In genomic region chr1:199311478-199312242, GRCh38 we compare ENCODE assay signal across 18 cellular contexts.
A peak's percentile ranks its signal among the peaks of the same experiment; 100 is the strongest.
DNase-seq lines count a peak whose midpoint lies in the region; ATAC-seq, FAIRE-seq and TF ChIP-seq lines count a peak whose summit lies in the region.
"Had no signal": no experiment of that assay in that cellular context is flagged by ENCODE, and none has a peak within 500 bp of the region (broad histone marks: within the 10 kb centered on the region; RNA-seq: fewer than 3 reads in every experiment).

No MANE protein-coding gene starts in this region.

- BruUV-seq in A673 (replicated peaks; lab: Mats Ljungman, UMichigan): no TSS peak

- peak; percentile 32 for FAIRE-seq in astrocyte (lab: Jason Lieb, UNC)
- FAIRE-seq: GM12892 had no signal

- H3K4me1 Mint-ChIP-seq in astrocyte (ENCODE audit: low read depth, unreplicated experiment): peaks cover 6% of the 10 kb centered on the region

- TF ChIP-seq CTCF in A673 (conservative IDR thresholded peaks at IDR 0.05; ENCODE audit: low read depth, low read length) (no peak), astrocyte (IDR thresholded peaks at IDR 0.05; ENCODE audit: insufficient read depth, low read depth, low read length) (no peak), right lobe of liver (IDR thresholded peaks at IDR 0.05) (no peak)

- H3K27ac Mint-ChIP-seq in astrocyte (ENCODE audit: unreplicated experiment): no peak overlapping the region

- H3K27ac ChIP-seq in A673 (ENCODE audit: low read depth, low read length, poor library complexity, severe bottlenecking) (peak overlapping the region; percentile 95), HUES6 (ENCODE audit: low read depth, low read length) (peak overlapping the region; percentile 42; the same call in 1 of the 2 replicates), astrocyte (ENCODE audit: low read depth, low read length) (no peak overlapping the region), right lobe of liver (no peak overlapping the region)
- H3K27ac ChIP-seq: Peyer's patch had no signal

- no peak overlapping the region for H3K4me3 ChIP-seq in A673 (ENCODE audit: low read depth, low read length, poor library complexity, severe bottlenecking)
- no peak overlapping the region for H3K4me3 ChIP-seq in HUES6 (ENCODE audit: low read depth, low read length)
- H3K4me3 ChIP-seq in astrocyte (ENCODE audit: insufficient read depth, low read depth, low read length): no peak overlapping the region
- no peak overlapping the region for H3K4me3 ChIP-seq in right lobe of liver
- H3K4me3 ChIP-seq: Peyer's patch had no signal

- H3K9me3 ChIP-seq in A673 (ENCODE audit: low read depth, low read length, poor library complexity, severe bottlenecking): no peaks in the 10 kb centered on the region
- no peaks in the 10 kb centered on the region for H3K9me3 ChIP-seq in HUES6 (ENCODE audit: control insufficient read depth, insufficient read depth, low read depth, low read length)
- H3K9me3 ChIP-seq in astrocyte (ENCODE audit: insufficient read depth, low read depth, low read length): no peaks in the 10 kb centered on the region
- no peaks in the 10 kb centered on the region for H3K9me3 ChIP-seq in right lobe of liver
- H3K9me3 ChIP-seq: Peyer's patch had no signal

- H3K36me3 ChIP-seq in A673 (ENCODE audit: insufficient read depth, low read length, poor library complexity, severe bottlenecking): no peaks in the 10 kb centered on the region
- H3K36me3 ChIP-seq in HUES6 (ENCODE audit: control insufficient read depth, insufficient read depth, low read length): no peaks in the 10 kb centered on the region
- H3K36me3 ChIP-seq in astrocyte (ENCODE audit: insufficient read depth, low read length): no peaks in the 10 kb centered on the region
- no peaks in the 10 kb centered on the region for H3K36me3 ChIP-seq in right lobe of liver
- H3K36me3 ChIP-seq: Peyer's patch had no signal

- intact Hi-C loops in A673 (cut with micrococcal nuclease; ENCODE audit: unreplicated experiment) (loop anchor here (1.0 to 5.0 kb wide), 8 partner anchors 39 to 419 kb away; no protein-coding TSS in a partner anchor), right lobe of liver (cut with DNase I) (no loop called here)

- H3K36me3 Mint-ChIP-seq in astrocyte (ENCODE audit: low read depth, unreplicated experiment): no peaks in the 10 kb centered on the region

- no peak overlapping the region for H2AFZ ChIP-seq in astrocyte (ENCODE audit: low read depth, low read length)

- CTCF ChIA-PET in A673 (lab: Charles Lee): interaction anchor here (1.1 kb wide), 1 partner anchor 149 kb away, joined by 4 read pairs; no protein-coding TSS in a partner anchor

- WGBS in right lobe of liver (ENCODE audit: insufficient coverage, low coverage, low lambda C conversion rate, missing lambda C conversion rate): 56% methylated on average over 5 of the region's 5 CpGs

- H3K4me1 ChIP-seq in A673 (ENCODE audit: insufficient read depth, low read length, poor library complexity, severe bottlenecking) (peaks cover 47% of the 10 kb centered on the region), HUES6 (ENCODE audit: control insufficient read depth, insufficient read depth, low read length) (peaks cover 17% of the 10 kb centered on the region), astrocyte (ENCODE audit: insufficient read depth, low read length) (no peaks in the 10 kb centered on the region), right lobe of liver (no peaks in the 10 kb centered on the region)
- H3K4me1 ChIP-seq: Peyer's patch had no signal

- H3K79me2 ChIP-seq in astrocyte (ENCODE audit: insufficient read depth, low read length): no peaks in the 10 kb centered on the region

- no peak for ATAC-seq in GM18873 (IDR thresholded peaks at IDR 0.05; ENCODE audit: low FRiP score, unreplicated experiment)
- ATAC-seq in right lobe of liver: no peak

- no peak overlapping the region for H3K4me3 Mint-ChIP-seq in astrocyte (ENCODE audit: unreplicated experiment)

- no peaks in the 10 kb centered on the region for H3K9me3 Mint-ChIP-seq in astrocyte (ENCODE audit: unreplicated experiment)

- DNase-seq in A673 (ENCODE audit: low spot score) (peak; percentile 67), astrocyte (ENCODE audit: low read depth) (no peak), iPS-NIHi7 (ENCODE audit: extremely low spot score) (peak; percentile 12), hypothalamus (lab: John Stamatoyannopoulos, UW) (no peak), right lobe of liver (no peak)
- DNase-seq in stimulated activated CD4-positive, alpha-beta T cell treated with anti-CD3 and anti-CD28 coated beads, Interleukin-4, amount 100 ng/mL, for 24 hours: no peak
- DNase-seq: 8988T, Calu3, GDM1, NCI-H1930, NCI-H2171, NCI-H510A, NCI-H82, Peyer's patch, SHP77 treated with DMSO at 0.1 percent for 48 hours had no signal

- H3K9ac ChIP-seq in HUES6 (ENCODE audit: low read length): no peak overlapping the region
- no peak overlapping the region for H3K9ac ChIP-seq in astrocyte (ENCODE audit: low read length)

- H3K27me3 ChIP-seq in A673 (replicated peaks; ENCODE audit: insufficient read depth, low read depth, low read length, poor library complexity) (no peaks in the 10 kb centered on the region), HUES6 (ENCODE audit: control insufficient read depth, insufficient read depth, low read length) (no peaks in the 10 kb centered on the region), astrocyte (ENCODE audit: insufficient read depth, low read length) (no peaks in the 10 kb centered on the region), right lobe of liver (no peaks in the 10 kb centered on the region)
- H3K27me3 ChIP-seq: Peyer's patch had no signal

- POLR2A ChIA-PET in A673 (lab: Charles Lee; ENCODE audit: low non-redundant PET): interaction anchor here (0.6 to 0.7 kb wide), 3 partner anchors 150 to 549 kb away, joined by 3 to 4 read pairs (median 4); no protein-coding TSS in a partner anchor

- H4K20me1 ChIP-seq in astrocyte (ENCODE audit: insufficient read depth, low read length): no peaks in the 10 kb centered on the region

- H3K27me3 Mint-ChIP-seq in astrocyte (ENCODE audit: low read depth, unreplicated experiment): no peaks in the 10 kb centered on the region

- no peak for TF ChIP-seq POLR2A in right lobe of liver (IDR thresholded peaks at IDR 0.05)

- no peak overlapping the region for H3K4me2 ChIP-seq in astrocyte (ENCODE audit: low read length)

Comparison
In these comparisons a context has a peak if more than half of its experiments do, and no peak if none do; other contexts are left out.
1. DNase-seq: peak in A673 (single experiment) and iPS-NIHi7 (single experiment); none in astrocyte (single experiment), stimulated activated CD4-positive, alpha-beta T cell treated with anti-CD3 and anti-CD28 coated beads, Interleukin-4, amount 100 ng/mL, for 24 hours (single experiment), hypothalamus (0 of 51) and right lobe of liver (0 of 3).
2. H3K27ac ChIP-seq: peak in A673 (single experiment) and HUES6 (single experiment); none in astrocyte (single experiment) and right lobe of liver (0 of 3).